In the genomic region with DNA sequence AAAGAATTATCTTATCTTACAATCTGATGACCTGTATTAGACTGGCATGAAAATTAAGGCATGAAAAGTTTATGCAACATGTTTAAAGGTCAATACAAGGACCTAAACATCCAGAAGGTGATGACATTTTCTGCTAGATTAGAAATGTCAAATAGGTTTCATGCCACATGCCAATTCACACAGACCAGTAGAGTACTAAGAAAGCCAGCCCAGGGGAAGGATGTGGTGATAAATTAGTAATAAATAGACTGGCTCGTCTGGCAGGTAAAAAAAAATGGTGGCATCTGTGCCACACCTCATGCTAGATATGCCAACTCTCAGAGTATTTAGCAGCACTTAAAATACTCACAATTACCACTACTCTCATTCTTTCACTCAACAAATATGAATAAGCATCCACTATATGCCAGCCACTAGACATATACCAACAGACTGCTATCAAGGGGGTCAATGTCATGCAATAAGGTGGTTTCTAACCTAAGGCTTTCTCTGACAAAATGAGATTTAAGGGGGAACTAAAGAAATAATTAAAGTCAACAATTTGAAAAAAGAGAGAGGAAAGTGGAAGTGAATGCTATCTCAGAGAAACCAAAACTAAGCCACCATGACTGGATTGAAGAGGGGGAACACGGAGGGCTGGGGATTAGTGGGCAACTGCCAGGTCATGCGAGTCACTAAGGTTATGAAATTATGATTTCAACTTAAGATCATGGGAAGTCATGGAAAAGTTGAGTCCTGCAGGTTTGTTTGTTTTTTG, we compare ENCODE assay signal across 9 cellular contexts.
DNase-seq lines count a peak whose midpoint lies in the region; ATAC-seq and TF ChIP-seq lines count a peak whose summit lies in the region.
"Had no signal": no experiment of that assay in that cellular context is flagged by ENCODE, and none has a peak within 500 bp of the region (broad histone marks: within the 10 kb centered on the region; RNA-seq: fewer than 3 reads in every experiment).

No MANE protein-coding gene starts in this region.

- H3K27me3 Mint-ChIP-seq in HFFc6 (ENCODE audit: insufficient read depth) = peaks cover 3% of the 10 kb centered on the region

- intact Hi-C loops in colonic mucosa (cut with DNase I) = no loop called here
- intact Hi-C loops in upper lobe of right lung (cut with DNase I) = no loop called here

- H3K27ac ChIP-seq in colonic mucosa = no peak overlapping the region
- H3K27ac ChIP-seq in upper lobe of right lung = no peak overlapping the region

- no peak overlapping the region for H3K9ac ChIP-seq in colonic mucosa (ENCODE audit: low read depth in 2 of 2, low read length in 2 of 2)

- no peak overlapping the region for H3K4me3 Mint-ChIP-seq in HFFc6

- H3K9me3 Mint-ChIP-seq in HFFc6 = no peaks in the 10 kb centered on the region

- H3K27me3 ChIP-seq in colonic mucosa (no peaks in the 10 kb centered on the region), upper lobe of right lung (no peaks in the 10 kb centered on the region)
- H3K27me3 ChIP-seq: heart left ventricle had no signal

- DNase-seq in MV-4-11 (lab: John Stamatoyannopoulos, UW) (peak; percentile 85), fibroblast of villous mesenchyme (ENCODE audit: low read depth) (peak; percentile 31), colonic mucosa (no peak), upper lobe of right lung (no peak), HFFc6 (no peak)
- DNase-seq in activated CD4-positive, CD25-positive, alpha-beta regulatory T cell (lab: John Stamatoyannopoulos, UW) = no peak
- DNase-seq: heart left ventricle had no signal

- H3K4me1 ChIP-seq in colonic mucosa (no peaks in the 10 kb centered on the region), upper lobe of right lung (peaks cover 4% of the 10 kb centered on the region)

- ATAC-seq in GM18508 (IDR thresholded peaks at IDR 0.05; ENCODE audit: insufficient read depth, unreplicated experiment) (peak; percentile 31), GM21786 (IDR thresholded peaks at IDR 0.05; ENCODE audit: unreplicated experiment) (peak; percentile 35), upper lobe of right lung (no peak)

- H3K36me3 Mint-ChIP-seq in HFFc6 (ENCODE audit: low read depth) = no peaks in the 10 kb centered on the region

- H3K4me1 Mint-ChIP-seq in HFFc6 (ENCODE audit: low read depth) = peaks cover 23% of the 10 kb centered on the region

- TF ChIP-seq CTCF in fibroblast of villous mesenchyme (IDR thresholded peaks at IDR 0.05; ENCODE audit: insufficient read depth, low read depth, low read length) (no peak), colonic mucosa (IDR thresholded peaks at IDR 0.05) (no peak), upper lobe of right lung (IDR thresholded peaks at IDR 0.05) (no peak), HFFc6 (IDR thresholded peaks at IDR 0.05) (no peak)

- no peak overlapping the region for H3K27ac Mint-ChIP-seq in HFFc6

- H3K36me3 ChIP-seq in colonic mucosa (no peaks in the 10 kb centered on the region), upper lobe of right lung (no peaks in the 10 kb centered on the region)
- H3K36me3 ChIP-seq: heart left ventricle had no signal

- H3K4me3 ChIP-seq in fibroblast of villous mesenchyme (ENCODE audit: low read depth, low read length) = no peak overlapping the region
- no peak overlapping the region for H3K4me3 ChIP-seq in colonic mucosa
- H3K4me3 ChIP-seq in upper lobe of right lung = no peak overlapping the region
- H3K4me3 ChIP-seq: heart left ventricle had no signal

- H3K9me3 ChIP-seq in colonic mucosa (no peaks in the 10 kb centered on the region), upper lobe of right lung (no peaks in the 10 kb centered on the region)
- H3K9me3 ChIP-seq: heart left ventricle had no signal

Comparison
In these comparisons a context has a peak if more than half of its experiments do, and no peak if none do; other contexts are left out.
1. DNase-seq: peak in MV-4-11 (single experiment) and fibroblast of villous mesenchyme (single experiment); none in colonic mucosa (single experiment), upper lobe of right lung (single experiment), HFFc6 (single experiment) and activated CD4-positive, CD25-positive, alpha-beta regulatory T cell (0 of 4).